In genomic region chr18:74493689-74494088, GRCh38 we compare ENCODE assay signal across 8 cellular contexts. TPM values are rescaled to one million over a fixed set of nuclear protein-coding genes. Genes with fewer than 3 reads are reported as not detected.
DNase-seq lines count a peak whose midpoint lies in the region; ATAC-seq and TF ChIP-seq lines count a peak whose summit lies in the region.

No MANE protein-coding gene starts in this region.

- H3K36me3 ChIP-seq in heart left ventricle (peaks cover 0 to 6% (median 0%) of the 10 kb centered on the region in 9 donors), OCI-LY3 (replicated peaks; ENCODE audit: low read depth, low read length) (peaks cover 4% of the 10 kb centered on the region), hepatocyte (replicated peaks; ENCODE audit: insufficient read depth, low read depth) (no peaks in the 10 kb centered on the region)

- H4K20me1 ChIP-seq in OCI-LY3 (ENCODE audit: insufficient read depth, low read length), result no peaks in the 10 kb centered on the region
- H4K20me1 ChIP-seq in hepatocyte (ENCODE audit: insufficient read depth, poor library complexity, severe bottlenecking), result no peaks in the 10 kb centered on the region

- H2AFZ ChIP-seq in OCI-LY3 (ENCODE audit: low read depth, low read length) (no peak overlapping the region), hepatocyte (no peak overlapping the region)

- H3K9me2 ChIP-seq in hepatocyte (replicated peaks; ENCODE audit: insufficient read depth), result no peaks in the 10 kb centered on the region

- H3K9ac ChIP-seq in OCI-LY3 (ENCODE audit: low read length), result no peak overlapping the region

- TF ChIP-seq CTCF in heart left ventricle (IDR thresholded peaks at IDR 0.05) (peak; percentile 47 to 74 (median 64)), HL-60 (IDR thresholded peaks at IDR 0.05; ENCODE audit: insufficient read depth, low read length) (peak; percentile 56), OCI-LY3 (IDR thresholded peaks at IDR 0.05; ENCODE audit: low read depth, low read length) (peak; percentile 98), hepatocyte (IDR thresholded peaks at IDR 0.05; ENCODE audit: poor library complexity) (peak; percentile 77)

- H3K27me3 ChIP-seq in heart left ventricle (no peaks in the 10 kb centered on the region), HL-60 (ENCODE audit: insufficient read depth, poor library complexity, severe bottlenecking) (peaks cover 7% of the 10 kb centered on the region), OCI-LY3 (ENCODE audit: low read depth, low read length) (peaks cover 22% of the 10 kb centered on the region), hepatocyte (no peaks in the 10 kb centered on the region)

- ATAC-seq in heart left ventricle, result no peak

- intact Hi-C loops in heart left ventricle (cut with DNase I), result loop anchor here (1.0 to 10.0 kb wide), 8 partner anchors 36 to 299 kb away; partner anchors contain the start of gene DIPK1C (in 1 of the 10)
- intact Hi-C loops in cardiac septum (cut with DNase I), result loop anchor here (2.0 to 5.0 kb wide), 4 partner anchors 35 to 296 kb away; partner anchors contain the start of gene ZNF407

- peaks cover 0 to 26% (median 15%) of the 10 kb centered on the region in 12 donors for H3K4me1 ChIP-seq in heart left ventricle
- H3K4me1 ChIP-seq in OCI-LY3 (ENCODE audit: low read length), result peaks cover 18% of the 10 kb centered on the region
- H3K4me1 ChIP-seq in hepatocyte (ENCODE audit: insufficient read depth), result peaks cover 14% of the 10 kb centered on the region

- H3K9me3 ChIP-seq in heart left ventricle, result peaks cover 0 to 4% (median 0%) of the 10 kb centered on the region in 12 donors
- no peaks in the 10 kb centered on the region for H3K9me3 ChIP-seq in OCI-LY3 (ENCODE audit: insufficient read depth, low read length)
- H3K9me3 ChIP-seq in hepatocyte (ENCODE audit: low read depth), result no peaks in the 10 kb centered on the region

- H3K79me2 ChIP-seq in OCI-LY3 (ENCODE audit: low read length) (peaks cover 25% of the 10 kb centered on the region), hepatocyte (peaks cover 20% of the 10 kb centered on the region)

- H3K4me3 ChIP-seq in heart left ventricle (no peak overlapping the region), HL-60 (replicated peaks; ENCODE audit: insufficient read depth, low read length) (no peak overlapping the region), OCI-LY3 (ENCODE audit: low read length) (no peak overlapping the region), hepatocyte (no peak overlapping the region)

- H3K4me2 ChIP-seq in OCI-LY3 (ENCODE audit: low read length) (no peak overlapping the region), hepatocyte (no peak overlapping the region)

- H3K27ac ChIP-seq in heart left ventricle, result no peak overlapping the region
- H3K27ac ChIP-seq in HL-60 (replicated peaks), result no peak overlapping the region
- no peak overlapping the region for H3K27ac ChIP-seq in OCI-LY3 (ENCODE audit: low read length)
- no peak overlapping the region for H3K27ac ChIP-seq in hepatocyte

- DNase-seq in heart left ventricle, result peak in 2 of 5 donors; percentile 40 to 42
- DNase-seq in cardiac septum (ENCODE audit: low spot score), result no peak
- DNase-seq in HL-60 (ENCODE audit: low read depth in 1 of 2, low spot score in 1 of 2), result peak in 1 of 2 experiments; percentile 71
- peak; percentile 81 for DNase-seq in activated effector memory CD4-positive, alpha-beta T cell treated with anti-CD3 and anti-CD28 coated beads, Interleukin-2, amount 50 U/mL, for 16 hours
- peak; percentile 75 for DNase-seq in hepatocyte (ENCODE audit: low spot score)
- peak; percentile 46 for DNase-seq in stimulated activated CD4-positive, alpha-beta T cell treated with anti-CD3 and anti-CD28 coated beads, Interleukin-2, amount 100 ng/mL, for 4 hours (ENCODE audit: low read depth)
- DNase-seq in COLO829 (ENCODE audit: low spot score), result no peak

- 40 to 50% (median 42%) methylated on average over 1 of the region's 1 CpG for WGBS in heart left ventricle, 4 donors
- 33% methylated on average over 1 of the region's 1 CpG for WGBS in hepatocyte (ENCODE audit: low lambda C conversion rate, missing lambda C conversion rate)

- TF ChIP-seq POLR2A in heart left ventricle (IDR thresholded peaks at IDR 0.05), result no peak

RNA-seq across cellular contexts. Expression of gene CNDP2, which starts 2.5 kb away (rescaled TPM):
- total RNA-seq in heart left ventricle, result 100 to 1,000 TPM in 1 of 9 donors, 10 to 100 TPM in 8; 38.3 to 162 (median 76.3) TPM
- polyA plus RNA-seq in heart left ventricle, result 10 to 100 TPM; 50.1 to 90.4 TPM
- total RNA-seq in cardiac septum, result 65.7 TPM
- 95.7 and 101 TPM in 2 replicates for total RNA-seq in hepatocyte
- polyA plus RNA-seq in hepatocyte, result 122 and 135 TPM in 2 replicates

RNA-seq across cellular contexts. Expression of gene DIPK1C, which starts 36.6 kb away (rescaled TPM):
- total RNA-seq in heart left ventricle (10 to 100 TPM in 3 of 9 donors, 1 to 10 TPM in 6; 1.3 to 13.6 (median 6.3) TPM), cardiac septum (5.9 TPM), hepatocyte (0.40 and 0.56 TPM in 2 replicates)
- polyA plus RNA-seq in heart left ventricle (10 to 100 TPM in 1 of 2 donors, 1 to 10 TPM in 1; 1.9 to 14.2 TPM), hepatocyte (0.28 and 0.73 TPM in 2 replicates)

RNA-seq across cellular contexts. Expression of gene CNDP1, which starts 40.6 kb away (rescaled TPM):
- total RNA-seq in heart left ventricle (not detected), cardiac septum (not detected), hepatocyte (not detected in 2 replicates)
- polyA plus RNA-seq in heart left ventricle (under 1 TPM in 1 of 2 donors, not detected in 1; 0.03 TPM), hepatocyte (0.23 and 0.74 TPM in 2 replicates)

Comparison
In these comparisons a context has a peak if more than half of its experiments do, and no peak if none do; other contexts are left out.
1. DNase-seq: peak in activated effector memory CD4-positive, alpha-beta T cell treated with anti-CD3 and anti-CD28 coated beads, Interleukin-2, amount 50 U/mL, for 16 hours (single experiment), hepatocyte (single experiment) and stimulated activated CD4-positive, alpha-beta T cell treated with anti-CD3 and anti-CD28 coated beads, Interleukin-2, amount 100 ng/mL, for 4 hours (single experiment); none in cardiac septum (single experiment) and COLO829 (single experiment).
2. Peak in every context shown above with its lines, with median percentiles within 50 percentile points of each other: CTCF ChIP-seq.